In genomic region chr7:50448823-50449222, GRCh38 we compare ENCODE assay signal across 9 cellular contexts. TPM values are rescaled to one million over a fixed set of nuclear protein-coding genes. Genes with fewer than 3 reads are reported as not detected.
DNase-seq lines count a peak whose midpoint lies in the region; ATAC-seq and TF ChIP-seq lines count a peak whose summit lies in the region.
"Had no signal": no experiment of that assay in that cellular context is flagged by ENCODE, and none has a peak within 500 bp of the region (broad histone marks: within the 10 kb centered on the region; RNA-seq: fewer than 3 reads in every experiment).

No MANE protein-coding gene starts in this region.

- peak overlapping the region; percentile 70 for H3K4me3 ChIP-seq in BE2C (ENCODE audit: low read depth, low read length)
- no peak overlapping the region for H3K4me3 ChIP-seq in esophagus muscularis mucosa
- no peak overlapping the region for H3K4me3 ChIP-seq in prostate gland

- H3K27me3 ChIP-seq in BE2C = no peaks in the 10 kb centered on the region
- no peaks in the 10 kb centered on the region for H3K27me3 ChIP-seq in esophagus muscularis mucosa
- no peaks in the 10 kb centered on the region for H3K27me3 ChIP-seq in prostate gland (replicated peaks; ENCODE audit: insufficient read depth)

- peak overlapping the region; percentile 94 for H3K27ac Mint-ChIP-seq in activated naive CD8-positive, alpha-beta T cell treated with anti-CD3 and anti-CD28 coated beads, Interleukin-2, amount 10 ng/mL, durations not matched to agents 7 days and 5 days

- H3K4me1 ChIP-seq in BE2C (no peaks in the 10 kb centered on the region; the same call in 1 of the 2 replicates), esophagus muscularis mucosa (peaks cover 13 to 20% (median 15%) of the 10 kb centered on the region in 4 donors), prostate gland (replicated peaks) (no peaks in the 10 kb centered on the region)

- no peaks in the 10 kb centered on the region for H3K27me3 Mint-ChIP-seq in activated naive CD8-positive, alpha-beta T cell treated with anti-CD3 and anti-CD28 coated beads, Interleukin-2, amount 10 ng/mL, durations not matched to agents 7 days and 5 days

- peak overlapping the region; percentile 92 for H3K4me3 Mint-ChIP-seq in activated naive CD8-positive, alpha-beta T cell treated with anti-CD3 and anti-CD28 coated beads, Interleukin-2, amount 10 ng/mL, durations not matched to agents 7 days and 5 days

- no peaks in the 10 kb centered on the region for H3K9me3 Mint-ChIP-seq in activated naive CD8-positive, alpha-beta T cell treated with anti-CD3 and anti-CD28 coated beads, Interleukin-2, amount 10 ng/mL, durations not matched to agents 7 days and 5 days

- POLR2A ChIA-PET in activated naive CD8-positive, alpha-beta T cell treated with anti-CD3 and anti-CD28 coated beads, Interleukin-2, amount 10 ng/mL, durations not matched to agents 7 days and 5 days (lab: Charles Lee) = interaction anchor here (1.5 to 2.0 kb wide), 2 partner anchors 299 to 380 kb away, joined by 4 to 8 read pairs; no protein-coding TSS in a partner anchor

- TF ChIP-seq CTCF in BE2C (IDR thresholded peaks at IDR 0.05; ENCODE audit: low read depth, low read length) = no peak
- no peak for TF ChIP-seq CTCF in esophagus muscularis mucosa (IDR thresholded peaks at IDR 0.05)
- TF ChIP-seq CTCF in prostate gland (IDR thresholded peaks at IDR 0.05) = no peak

- peaks cover 25% of the 10 kb centered on the region for H3K36me3 Mint-ChIP-seq in activated naive CD8-positive, alpha-beta T cell treated with anti-CD3 and anti-CD28 coated beads, Interleukin-2, amount 10 ng/mL, durations not matched to agents 7 days and 5 days

- in situ Hi-C loops in KBM-7 (cut with MboI; ENCODE audit: low pct_unique_long_range_greater_than_20kb, low sequenced_read_pairs) = no loop called here

- intact Hi-C loops in esophagus muscularis mucosa (cut with DNase I) (no loop called here), prostate gland (cut with DNase I) (no loop called here)

- TF ChIP-seq POLR2A in esophagus muscularis mucosa (IDR thresholded peaks at IDR 0.05; ENCODE audit: low read depth) = no peak
- TF ChIP-seq POLR2A in GM18505 (IDR thresholded peaks at IDR 0.05; ENCODE audit: borderline replicate concordance, extremely low read depth, insufficient read depth, insufficient read length) = no peak
- TF ChIP-seq POLR2A in prostate gland (IDR thresholded peaks at IDR 0.05) = no peak

- TF ChIP-seq EP300 in esophagus muscularis mucosa (IDR thresholded peaks at IDR 0.05) = no peak

- peak; percentile 31 for ATAC-seq in GM18907 (IDR thresholded peaks at IDR 0.05; ENCODE audit: unreplicated experiment)
- peak; percentile 29 for ATAC-seq in HG03354 (IDR thresholded peaks at IDR 0.05; ENCODE audit: poor library complexity, severe bottlenecking, unreplicated experiment)
- ATAC-seq in activated naive CD8-positive, alpha-beta T cell treated with anti-CD3 and anti-CD28 coated beads, Interleukin-2, amount 10 ng/mL, durations not matched to agents 7 days and 5 days (ENCODE audit: low read depth) = no peak
- ATAC-seq in GM18505 (IDR thresholded peaks at IDR 0.05; ENCODE audit: unreplicated experiment) = no peak

- H3K4me1 Mint-ChIP-seq in activated naive CD8-positive, alpha-beta T cell treated with anti-CD3 and anti-CD28 coated beads, Interleukin-2, amount 10 ng/mL, durations not matched to agents 7 days and 5 days = peaks cover 44% of the 10 kb centered on the region

- H3K9me3 ChIP-seq in BE2C (no peaks in the 10 kb centered on the region), esophagus muscularis mucosa (no peaks in the 10 kb centered on the region), prostate gland (no peaks in the 10 kb centered on the region)

- H3K27ac ChIP-seq in esophagus muscularis mucosa (replicated peaks in 1 of 4) (no peak overlapping the region), prostate gland (no peak overlapping the region)

- peaks cover 34% of the 10 kb centered on the region for H3K36me3 ChIP-seq in BE2C
- peaks cover 9 to 33% (median 21%) of the 10 kb centered on the region in 4 donors for H3K36me3 ChIP-seq in esophagus muscularis mucosa
- peaks cover 0 to 4% of the 10 kb centered on the region in 2 donors for H3K36me3 ChIP-seq in prostate gland

- DNase-seq in BE2C = no peak
- no peak for DNase-seq in activated naive CD8-positive, alpha-beta T cell treated with anti-CD3 and anti-CD28 coated beads, Interleukin-2, amount 10 ng/mL, durations not matched to agents 7 days and 5 days
- no peak for DNase-seq in esophagus muscularis mucosa (ENCODE audit: extremely low spot score)
- DNase-seq in KBM-7 = no peak
- DNase-seq in prostate gland (ENCODE audit: low spot score) = no peak
- DNase-seq: NCI-H774 had no signal

RNA-seq across cellular contexts. Expression of gene FIGNL1, which starts 1.3 kb away (rescaled TPM):
- 11.7 TPM for polyA plus RNA-seq in BE2C (2012; ENCODE audit: insufficient read depth, insufficient read length, low read depth)
- total RNA-seq in activated naive CD8-positive, alpha-beta T cell treated with anti-CD3 and anti-CD28 coated beads, Interleukin-2, amount 10 ng/mL, durations not matched to agents 7 days and 5 days = 10 to 100 TPM; 28.4 to 30.9 TPM
- total RNA-seq in esophagus muscularis mucosa (1 to 10 TPM; 3.3 to 6.1 (median 4.5) TPM), prostate gland (10 to 100 TPM in 1 of 2 donors, 1 to 10 TPM in 1; 7.2 to 14.3 TPM)

Comparison
In these comparisons a context has a peak if more than half of its experiments do, and no peak if none do; other contexts are left out.
1. ATAC-seq: peak in GM18907 (single experiment) and HG03354 (single experiment); none in activated naive CD8-positive, alpha-beta T cell treated with anti-CD3 and anti-CD28 coated beads, Interleukin-2, amount 10 ng/mL, durations not matched to agents 7 days and 5 days (single experiment) and GM18505 (single experiment).